ENCODE assay signal across 29 cellular contexts in the genomic region with DNA sequence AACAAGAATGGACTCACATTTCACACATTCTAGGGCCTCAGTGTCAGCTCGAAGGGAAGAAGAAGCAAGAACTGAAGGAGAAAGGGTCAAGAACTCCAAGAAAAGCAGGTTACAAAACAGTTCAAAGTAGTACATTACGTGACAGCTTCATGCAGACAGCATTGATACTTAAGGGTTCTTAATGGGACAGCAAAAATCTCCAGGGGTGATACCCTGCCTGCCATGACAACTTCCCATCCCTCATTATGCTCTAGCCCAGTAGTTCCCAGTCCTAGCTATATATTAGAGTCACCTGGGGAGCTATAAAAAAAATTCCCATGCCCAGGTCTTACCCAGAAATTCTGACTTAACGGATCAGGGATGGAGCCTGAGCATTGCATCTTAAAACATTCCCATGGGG. TPM values are rescaled to one million over a fixed set of nuclear protein-coding genes. Genes with fewer than 3 reads are reported as not detected.
A peak's percentile ranks its signal among the peaks of the same experiment; 100 is the strongest.
DNase-seq lines count a peak whose midpoint lies in the region; ATAC-seq and TF ChIP-seq lines count a peak whose summit lies in the region.
"Had no signal": no experiment of that assay in that cellular context is flagged by ENCODE, and none has a peak within 500 bp of the region (broad histone marks: within the 10 kb centered on the region; RNA-seq: fewer than 3 reads in every experiment).

No MANE protein-coding gene starts in this region.

- no peak for TF ChIP-seq CTCF in esophagus muscularis mucosa (IDR thresholded peaks at IDR 0.05)

- no peak for TF ChIP-seq EP300 in esophagus muscularis mucosa (IDR thresholded peaks at IDR 0.05)

- no peak overlapping the region for H3K4me3 ChIP-seq in esophagus muscularis mucosa
- H3K4me3 ChIP-seq: A549; BLaER1; BLaER1 treated with 17β-estradiol and CSF1 and Interleukin-3, amounts not matched to agents 10 nM and 100 nM had no signal

- no peak for TF ChIP-seq POLR2A in esophagus muscularis mucosa (IDR thresholded peaks at IDR 0.05; ENCODE audit: low read depth)

- H3K9me3 ChIP-seq in esophagus muscularis mucosa: no peaks in the 10 kb centered on the region
- H3K9me3 ChIP-seq: A549, BE2C, BLaER1, Caco-2 had no signal

- peaks cover 0 to 13% (median 0%) of the 10 kb centered on the region in 4 donors for H3K27me3 ChIP-seq in esophagus muscularis mucosa
- H3K27me3 ChIP-seq: BE2C; BLaER1; BLaER1 treated with 17β-estradiol and CSF1 and Interleukin-3, amounts not matched to agents 10 nM and 100 nM had no signal

- H3K36me3 ChIP-seq in esophagus muscularis mucosa: no peaks in the 10 kb centered on the region
- H3K36me3 ChIP-seq: BE2C; BLaER1; BLaER1 treated with 17β-estradiol and CSF1 and Interleukin-3, amounts not matched to agents 10 nM and 100 nM had no signal

- WGBS in esophagus muscularis mucosa: 69% methylated on average over 3 of the region's 3 CpGs

- H3K4me1 ChIP-seq in esophagus muscularis mucosa: no peaks in the 10 kb centered on the region
- H3K4me1 ChIP-seq: A549, Caco-2 had no signal

- peak; percentile 91 for DNase-seq in esophagus muscularis mucosa (ENCODE audit: extremely low spot score)
- DNase-seq: 8988T; ACHN; AML-193; BE2C; C1 segment of cervical spinal cord; Caco-2; Calu3; CD4-positive, alpha-beta memory T cell; CD4-positive, alpha-beta T cell; CD4-positive, CD25-positive, alpha-beta regulatory T cell; CD8-positive, alpha-beta memory T cell; CD8-positive, alpha-beta T cell; COR-L47; DMS 273 treated with DMSO at 0.1 percent for 48 hours; DMS153; DMS53; DMS79; DMS79 treated with DMSO at 0.1 percent for 48 hours; DND-41; EL had no signal

- no peak overlapping the region for H3K27ac ChIP-seq in esophagus muscularis mucosa (replicated peaks in 1 of 4)
- H3K27ac ChIP-seq: 22Rv1; A549; BLaER1; BLaER1 treated with 17β-estradiol and CSF1 and Interleukin-3, amounts not matched to agents 10 nM and 100 nM; C4-2B had no signal

- no peak for ATAC-seq in GM19324 (IDR thresholded peaks at IDR 0.05; ENCODE audit: low FRiP score, unreplicated experiment)
- ATAC-seq: A549; CD8-positive, alpha-beta T cell had no signal

- intact Hi-C loops in esophagus muscularis mucosa (cut with DNase I): no loop called here

RNA-seq across cellular contexts. Expression of gene PROX1, which starts 51.2 kb away (rescaled TPM):
- 1 to 10 TPM; 2.0 to 5.3 (median 2.5) TPM for total RNA-seq in esophagus muscularis mucosa
- total RNA-seq: A172; A673; CD4-positive, alpha-beta memory T cell; CD4-positive, CD25-positive, alpha-beta regulatory T cell; CD8-positive, alpha-beta memory T cell; CD8-positive, alpha-beta T cell had no signal
